Comparison of ENCODE assay signal across 29 cellular contexts in the genomic region with DNA sequence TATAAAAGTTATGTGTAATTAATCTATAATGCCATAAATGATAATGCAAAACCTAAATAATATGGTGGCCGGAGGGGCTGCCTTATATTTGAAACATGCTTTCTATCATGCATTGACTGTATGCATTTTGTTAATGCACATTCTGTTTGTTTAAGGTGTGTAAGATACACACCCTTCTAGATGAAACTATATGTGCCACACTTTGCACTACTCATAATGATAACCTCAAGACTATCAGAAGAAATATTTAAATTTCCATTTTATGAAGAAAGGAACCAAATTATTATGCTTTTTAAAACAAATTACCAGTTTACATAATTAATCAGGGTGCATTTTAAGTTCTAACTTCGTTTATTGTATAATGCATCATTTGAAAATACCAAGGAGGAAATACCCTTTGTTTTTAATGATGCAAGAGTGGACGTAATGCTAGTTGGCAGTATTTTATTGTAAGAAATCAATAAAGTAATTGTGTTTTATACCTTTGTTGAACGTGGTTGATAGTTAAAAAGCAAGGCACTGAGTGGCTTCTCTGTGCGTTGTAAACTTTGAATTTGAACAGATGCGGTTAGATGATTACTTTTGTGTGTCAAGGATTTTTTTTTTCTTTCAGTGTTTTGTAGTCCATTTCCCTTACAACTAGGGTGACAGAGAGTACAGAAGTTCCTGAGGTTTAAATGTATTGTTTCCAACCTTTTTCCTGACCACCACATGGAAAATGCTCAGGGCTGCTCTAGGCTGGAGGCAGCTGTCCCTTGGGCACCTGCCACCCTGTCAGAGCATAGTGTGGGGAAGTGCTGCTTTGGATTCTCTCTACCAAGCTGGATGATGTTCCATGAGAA. TPM values are rescaled to one million over a fixed set of nuclear protein-coding genes. Genes with fewer than 3 reads are reported as not detected.
DNase-seq lines count a peak whose midpoint lies in the region; ATAC-seq and TF ChIP-seq lines count a peak whose summit lies in the region.
"Had no signal": no experiment of that assay in that cellular context is flagged by ENCODE, and none has a peak within 500 bp of the region (broad histone marks: within the 10 kb centered on the region; RNA-seq: fewer than 3 reads in every experiment).

No MANE protein-coding gene starts in this region.

- TSS peak; percentile 40 for BruUV-seq in MCF 10A (replicated peaks; lab: Mats Ljungman, UMichigan)

- DNase-seq in activated naive CD4-positive, alpha-beta T cell (lab: John Stamatoyannopoulos, UW): no peak
- DNase-seq in MCF 10A (ENCODE audit: unreplicated experiment): no peak
- no peak for DNase-seq in NCI-H1694 (lab: John Stamatoyannopoulos, UW)
- DNase-seq: activated B cell treated with CpG ODN at 0.5 μM for 24 hours; activated CD8-positive, alpha-beta memory T cell treated with anti-CD3 and anti-CD28 coated beads, Interleukin-2, amount 10 ng/mL, durations not matched to agents 7 days and 5 days; activated T-cell treated with anti-CD3 and anti-CD28 coated beads, Interleukin-2, amount 50 U/mL, for 4 hours; CD4-positive, CD25-positive, alpha-beta regulatory T cell; effector memory CD4-positive, alpha-beta T cell; GOT3; head of caudate nucleus; islet precursor cell; left ventricle myocardium inferior; naive thymus-derived CD4-positive, alpha-beta T cell; NCI-H1105 treated with DMSO at 0.1 percent for 48 hours; NCI-H2029; NCI-H526; nucleus accumbens; PC-9; psoas muscle; SK-N-SH; stimulated activated CD4-positive, alpha-beta T cell treated with anti-CD3 and anti-CD28 coated beads, Interleukin-15, amount 100 ng/mL, for 24 hours; stimulated activated naive B cell treated with anti-CD40 and anti-IgM and Interleukin-4, amounts not matched to agents 10 μg/mL and 1 μg/mL and 100 μg/mL, for 72 hours; testis had no signal

- no peaks in the 10 kb centered on the region for H3K9me3 ChIP-seq in mucosa of rectum (ENCODE audit: control insufficient read depth in 2 of 2, low read length in 2 of 2)
- H3K9me3 ChIP-seq: left ventricle myocardium inferior, psoas muscle, SK-N-SH, testis had no signal

- H3K27me3 ChIP-seq in mucosa of rectum (ENCODE audit: control insufficient read depth in 2 of 2, insufficient read depth in 2 of 2, low read length in 2 of 2): no peaks in the 10 kb centered on the region
- H3K27me3 ChIP-seq: testis had no signal

- H3K27me3 Mint-ChIP-seq in activated naive CD4-positive, alpha-beta T cell treated with anti-CD3 and anti-CD28 coated beads, Interleukin-2, amount 50 U/mL, for 24 hours: no peaks in the 10 kb centered on the region
- H3K27me3 Mint-ChIP-seq in MCF 10A (ENCODE audit: insufficient read depth, unreplicated experiment): no peaks in the 10 kb centered on the region
- no peaks in the 10 kb centered on the region for H3K27me3 Mint-ChIP-seq in stimulated activated memory B cell treated with anti-CD40 and anti-IgM and Interleukin-4, amounts not matched to agents 10 μg/mL and 1 μg/mL and 100 μg/mL, for 72 hours
- H3K27me3 Mint-ChIP-seq: activated B cell treated with CpG ODN at 0.5 μM for 24 hours; activated CD8-positive, alpha-beta memory T cell treated with anti-CD3 and anti-CD28 coated beads, Interleukin-2, amount 10 ng/mL, durations not matched to agents 7 days and 5 days; CD4-positive, CD25-positive, alpha-beta regulatory T cell; naive thymus-derived CD4-positive, alpha-beta T cell; stimulated activated naive B cell treated with anti-CD40 and anti-IgM and Interleukin-4, amounts not matched to agents 10 μg/mL and 1 μg/mL and 100 μg/mL, for 72 hours had no signal

- CTCF ChIA-PET in MCF 10A (lab: Yijun Ruan, JAX): interaction anchor here (0.6 kb wide), 1 partner anchor 22 kb away, joined by 3 read pairs; no protein-coding TSS in a partner anchor

- no peak overlapping the region for H3K4me3 ChIP-seq in mucosa of rectum (ENCODE audit: low read length in 2 of 2)
- H3K4me3 ChIP-seq: left ventricle myocardium inferior, PC-9, psoas muscle, testis had no signal

- H3K9me3 Mint-ChIP-seq in activated naive CD4-positive, alpha-beta T cell treated with anti-CD3 and anti-CD28 coated beads, Interleukin-2, amount 50 U/mL, for 24 hours: no peaks in the 10 kb centered on the region
- H3K9me3 Mint-ChIP-seq in MCF 10A (ENCODE audit: unreplicated experiment): no peaks in the 10 kb centered on the region
- H3K9me3 Mint-ChIP-seq in stimulated activated memory B cell treated with anti-CD40 and anti-IgM and Interleukin-4, amounts not matched to agents 10 μg/mL and 1 μg/mL and 100 μg/mL, for 72 hours: no peaks in the 10 kb centered on the region
- H3K9me3 Mint-ChIP-seq: activated B cell treated with CpG ODN at 0.5 μM for 24 hours; activated T-cell treated with anti-CD3 and anti-CD28 coated beads, Interleukin-2, amount 50 U/mL, for 4 hours; CD4-positive, CD25-positive, alpha-beta regulatory T cell; naive thymus-derived CD4-positive, alpha-beta T cell; stimulated activated naive B cell treated with anti-CD40 and anti-IgM and Interleukin-4, amounts not matched to agents 10 μg/mL and 1 μg/mL and 100 μg/mL, for 72 hours had no signal

- TF ChIP-seq CTCF in MCF 10A (IDR thresholded peaks at IDR 0.05; ENCODE audit: unreplicated experiment): no peak

- H3K9ac ChIP-seq in mucosa of rectum (ENCODE audit: low read depth in 1 of 2, low read length in 2 of 2): peak overlapping the region in 1 of 2 donors; percentile 14
- H3K9ac ChIP-seq: SK-N-SH had no signal

- no peak for ATAC-seq in stimulated activated memory B cell treated with anti-CD40 and anti-IgM and Interleukin-4, amounts not matched to agents 10 μg/mL and 1 μg/mL and 100 μg/mL, for 72 hours
- ATAC-seq in GM19397 (IDR thresholded peaks at IDR 0.05; ENCODE audit: unreplicated experiment) (no peak), HG03439 (IDR thresholded peaks at IDR 0.05; ENCODE audit: unreplicated experiment) (no peak)
- ATAC-seq: activated CD8-positive, alpha-beta memory T cell treated with anti-CD3 and anti-CD28 coated beads, Interleukin-2, amount 10 ng/mL, durations not matched to agents 7 days and 5 days; activated T-cell treated with anti-CD3 and anti-CD28 coated beads, Interleukin-2, amount 50 U/mL, for 4 hours; naive thymus-derived CD4-positive, alpha-beta T cell; psoas muscle; Right ventricle myocardium inferior; stimulated activated naive B cell treated with anti-CD40 and anti-IgM and Interleukin-4, amounts not matched to agents 10 μg/mL and 1 μg/mL and 100 μg/mL, for 72 hours had no signal

- intact Hi-C loops in MCF 10A (cut with micrococcal nuclease): loop anchor here (10.0 kb wide), 1 partner anchor 910 kb away; no protein-coding TSS in a partner anchor

- H3K36me3 Mint-ChIP-seq in activated naive CD4-positive, alpha-beta T cell treated with anti-CD3 and anti-CD28 coated beads, Interleukin-2, amount 50 U/mL, for 24 hours: peaks cover 2% of the 10 kb centered on the region
- peaks cover 43% of the 10 kb centered on the region for H3K36me3 Mint-ChIP-seq in MCF 10A (ENCODE audit: insufficient read depth, unreplicated experiment)
- H3K36me3 Mint-ChIP-seq in stimulated activated memory B cell treated with anti-CD40 and anti-IgM and Interleukin-4, amounts not matched to agents 10 μg/mL and 1 μg/mL and 100 μg/mL, for 72 hours: peaks cover 30% of the 10 kb centered on the region

- no peak overlapping the region for H3K4me3 Mint-ChIP-seq in activated naive CD4-positive, alpha-beta T cell treated with anti-CD3 and anti-CD28 coated beads, Interleukin-2, amount 50 U/mL, for 24 hours
- no peak overlapping the region for H3K4me3 Mint-ChIP-seq in MCF 10A (ENCODE audit: unreplicated experiment)
- no peak overlapping the region for H3K4me3 Mint-ChIP-seq in stimulated activated memory B cell treated with anti-CD40 and anti-IgM and Interleukin-4, amounts not matched to agents 10 μg/mL and 1 μg/mL and 100 μg/mL, for 72 hours
- H3K4me3 Mint-ChIP-seq: activated B cell treated with CpG ODN at 0.5 μM for 24 hours; activated CD8-positive, alpha-beta memory T cell treated with anti-CD3 and anti-CD28 coated beads, Interleukin-2, amount 10 ng/mL, durations not matched to agents 7 days and 5 days; activated T-cell treated with anti-CD3 and anti-CD28 coated beads, Interleukin-2, amount 50 U/mL, for 4 hours; CD4-positive, CD25-positive, alpha-beta regulatory T cell; naive thymus-derived CD4-positive, alpha-beta T cell; stimulated activated naive B cell treated with anti-CD40 and anti-IgM and Interleukin-4, amounts not matched to agents 10 μg/mL and 1 μg/mL and 100 μg/mL, for 72 hours had no signal

- peaks cover 13 to 20% of the 10 kb centered on the region in 2 donors for H3K36me3 ChIP-seq in mucosa of rectum (ENCODE audit: control insufficient read depth in 2 of 2, insufficient read depth in 2 of 2, low read length in 2 of 2)

- peaks cover 8 to 21% of the 10 kb centered on the region in 2 donors for H3K4me1 ChIP-seq in mucosa of rectum (ENCODE audit: control insufficient read depth in 2 of 2, insufficient read depth in 2 of 2, low read length in 2 of 2)
- H3K4me1 ChIP-seq: testis had no signal

- peaks cover 9% of the 10 kb centered on the region for H3K4me1 Mint-ChIP-seq in activated naive CD4-positive, alpha-beta T cell treated with anti-CD3 and anti-CD28 coated beads, Interleukin-2, amount 50 U/mL, for 24 hours
- no peaks in the 10 kb centered on the region for H3K4me1 Mint-ChIP-seq in MCF 10A (ENCODE audit: insufficient read depth, unreplicated experiment)
- H3K4me1 Mint-ChIP-seq in stimulated activated memory B cell treated with anti-CD40 and anti-IgM and Interleukin-4, amounts not matched to agents 10 μg/mL and 1 μg/mL and 100 μg/mL, for 72 hours: peaks cover 28% of the 10 kb centered on the region

- H3K27ac Mint-ChIP-seq in activated naive CD4-positive, alpha-beta T cell treated with anti-CD3 and anti-CD28 coated beads, Interleukin-2, amount 50 U/mL, for 24 hours: peak overlapping the region; percentile 23
- H3K27ac Mint-ChIP-seq in MCF 10A (ENCODE audit: low read depth, unreplicated experiment): no peak overlapping the region
- H3K27ac Mint-ChIP-seq in stimulated activated memory B cell treated with anti-CD40 and anti-IgM and Interleukin-4, amounts not matched to agents 10 μg/mL and 1 μg/mL and 100 μg/mL, for 72 hours: peak overlapping the region; percentile 18
- H3K27ac Mint-ChIP-seq: activated B cell treated with CpG ODN at 0.5 μM for 24 hours; stimulated activated naive B cell treated with anti-CD40 and anti-IgM and Interleukin-4, amounts not matched to agents 10 μg/mL and 1 μg/mL and 100 μg/mL, for 72 hours had no signal

- POLR2A ChIA-PET in MCF 10A (lab: Yijun Ruan, JAX): interaction anchor here (0.6 kb wide), 1 partner anchor 552 kb away, joined by 3 read pairs; no protein-coding TSS in a partner anchor

- peak overlapping the region; percentile 52 to 76 for H3K27ac ChIP-seq in mucosa of rectum (ENCODE audit: low read depth in 2 of 2, low read length in 2 of 2)
- H3K27ac ChIP-seq: left ventricle myocardium inferior, PC-9, psoas muscle, testis had no signal

RNA-seq across cellular contexts. Expression of gene NRBF2, which starts 21.6 kb away (rescaled TPM):
- total RNA-seq in MCF 10A (2022): 44.9 and 56.9 TPM in 2 replicates
